ENCODE assay signal across 24 cellular contexts in genomic region chr1:244173765-244174164, GRCh38.
"Had no signal": no experiment of that assay in that cellular context is flagged by ENCODE, and none has a peak within 500 bp of the region (broad histone marks: within the 10 kb centered on the region; RNA-seq: fewer than 3 reads in every experiment).

No MANE protein-coding gene starts in this region.

- H3K4me3 ChIP-seq: ovary, prostate gland, spleen, tibial artery had no signal

- H3K27me3 Mint-ChIP-seq: activated CD4-positive, alpha-beta T cell treated with anti-CD3 and anti-CD28 coated beads for 36 hours; activated naive CD8-positive, alpha-beta T cell treated with anti-CD3 and anti-CD28 coated beads for 36 hours had no signal

- H3K27ac ChIP-seq: neutrophil, ovary, prostate gland, spleen, tibial artery had no signal

- DNase-seq: activated B cell treated with CpG ODN at 0.5 μM for 24 hours; activated CD4-positive, alpha-beta T cell treated with anti-CD3 and anti-CD28 coated beads for 36 hours; activated CD4-positive, alpha-beta T cell treated with anti-CD3 and anti-CD28 coated beads, Interleukin-2, amount 50 U/mL, for 4 hours; activated CD8-positive, alpha-beta memory T cell treated with anti-CD3 and anti-CD28 coated beads for 24 hours; activated CD8-positive, alpha-beta memory T cell treated with anti-CD3 and anti-CD28 coated beads, Interleukin-2, amount 50 U/mL, for 48 hours; activated naive CD4-positive, alpha-beta T cell treated with Interleukin-2 at 50 U/mL for 16 hours; activated naive CD8-positive, alpha-beta T cell treated with anti-CD3 and anti-CD28 coated beads for 36 hours; activated T-cell treated with anti-CD3 and anti-CD28 coated beads, Interleukin-2, amount 50 U/mL, for 4 hours; amniotic stem cell; cerebellar nuclear complex; foreskin melanocyte; hippocampal formation; left ventricle myocardium superior; mammary epithelial cell; ovary; spleen; stimulated activated CD4-positive, alpha-beta T cell treated with anti-CD3 and anti-CD28 coated beads, Interleukin-4, amount 100 ng/mL, for 4 hours; stimulated activated naive CD8-positive, alpha-beta T cell treated with anti-CD3 and anti-CD28 coated beads, Interleukin-15, Interleukin-2, amounts not matched to agents 100 U/mL and 50 U/mL, for 24 hours; substantia nigra; T-helper 9 cell; tibial artery had no signal

- H3K4me1 ChIP-seq: spleen had no signal

- H3K27me3 ChIP-seq: neutrophil, ovary, spleen, tibial artery had no signal

- H3K4me3 Mint-ChIP-seq: activated B cell treated with CpG ODN at 0.5 μM for 24 hours; activated CD4-positive, alpha-beta T cell treated with anti-CD3 and anti-CD28 coated beads for 36 hours; activated naive CD8-positive, alpha-beta T cell treated with anti-CD3 and anti-CD28 coated beads for 36 hours; activated T-cell treated with anti-CD3 and anti-CD28 coated beads, Interleukin-2, amount 50 U/mL, for 4 hours; natural killer cell treated with Interleukin-12 subunit alpha and Interleukin-12 subunit beta and Interleukin-15 and Interleukin-18, amount 100 ng/mL, for 72 hours had no signal

- H3K36me3 ChIP-seq: neutrophil, ovary, prostate gland, spleen, tibial artery had no signal

- H3K9me3 ChIP-seq: neutrophil, ovary, prostate gland, spleen, tibial artery had no signal

- H3K4me1 Mint-ChIP-seq: activated B cell treated with CpG ODN at 0.5 μM for 24 hours; activated CD4-positive, alpha-beta T cell treated with anti-CD3 and anti-CD28 coated beads for 36 hours; activated naive CD8-positive, alpha-beta T cell treated with anti-CD3 and anti-CD28 coated beads for 36 hours had no signal

- ATAC-seq: activated CD4-positive, alpha-beta T cell treated with anti-CD3 and anti-CD28 coated beads for 36 hours; activated T-cell treated with anti-CD3 and anti-CD28 coated beads, Interleukin-2, amount 50 U/mL, for 4 hours; left ventricle myocardium superior; natural killer cell treated with Interleukin-12 subunit alpha and Interleukin-12 subunit beta and Interleukin-15 and Interleukin-18, amount 100 ng/mL, for 72 hours; stimulated activated naive CD8-positive, alpha-beta T cell treated with anti-CD3 and anti-CD28 coated beads, Interleukin-15, Interleukin-2, amounts not matched to agents 100 U/mL and 50 U/mL, for 24 hours had no signal

- H3K27ac Mint-ChIP-seq: activated B cell treated with CpG ODN at 0.5 μM for 24 hours; activated CD4-positive, alpha-beta T cell treated with anti-CD3 and anti-CD28 coated beads for 36 hours; activated naive CD8-positive, alpha-beta T cell treated with anti-CD3 and anti-CD28 coated beads for 36 hours; natural killer cell treated with Interleukin-12 subunit alpha and Interleukin-12 subunit beta and Interleukin-15 and Interleukin-18, amount 100 ng/mL, for 72 hours had no signal

- H3K36me3 Mint-ChIP-seq: activated naive CD8-positive, alpha-beta T cell treated with anti-CD3 and anti-CD28 coated beads for 36 hours; natural killer cell treated with Interleukin-12 subunit alpha and Interleukin-12 subunit beta and Interleukin-15 and Interleukin-18, amount 100 ng/mL, for 72 hours had no signal

- H3K9me3 Mint-ChIP-seq: activated naive CD8-positive, alpha-beta T cell treated with anti-CD3 and anti-CD28 coated beads for 36 hours; activated T-cell treated with anti-CD3 and anti-CD28 coated beads, Interleukin-2, amount 50 U/mL, for 4 hours; natural killer cell treated with Interleukin-12 subunit alpha and Interleukin-12 subunit beta and Interleukin-15 and Interleukin-18, amount 100 ng/mL, for 72 hours had no signal
